8 cellular contexts compared by ENCODE assay signal in the genomic region with DNA sequence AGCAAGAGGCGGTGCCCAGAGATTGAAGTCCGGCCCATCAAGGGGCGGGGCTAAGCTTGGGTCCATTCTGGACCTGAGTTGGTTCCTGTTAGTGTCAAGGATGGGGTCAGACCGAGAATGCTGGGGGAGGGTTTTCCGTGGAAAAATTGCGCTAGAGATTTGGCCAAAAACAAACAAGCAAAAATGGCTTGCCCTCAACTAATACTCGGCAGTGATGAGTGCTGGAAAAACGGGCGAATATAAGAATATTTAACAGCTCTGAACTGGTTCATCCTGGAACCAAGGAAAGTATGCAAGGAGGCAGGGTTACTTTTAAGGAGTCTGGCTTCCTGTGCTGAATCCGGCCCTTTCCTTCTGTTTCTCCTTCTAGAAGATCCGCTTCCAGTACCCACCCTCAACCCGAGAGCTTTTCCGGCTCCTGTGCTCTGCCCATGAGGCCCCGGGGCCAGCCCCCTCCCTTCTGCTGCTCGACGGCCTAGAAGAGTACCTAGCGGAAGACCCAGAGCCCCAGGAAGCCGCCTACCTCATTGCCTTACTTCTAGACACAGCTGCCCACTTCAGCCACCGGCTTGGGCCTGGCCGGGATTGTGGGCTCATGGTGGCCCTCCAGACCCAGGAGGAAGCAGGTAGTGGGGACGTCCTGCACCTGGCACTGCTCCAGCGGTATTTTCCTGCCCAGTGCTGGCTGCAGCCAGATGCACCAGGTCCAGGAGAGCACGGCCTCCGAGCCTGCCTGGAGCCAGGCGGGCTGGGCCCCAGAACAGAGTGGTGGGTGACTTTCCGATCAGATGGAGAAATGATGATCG. TPM values are rescaled to one million over a fixed set of nuclear protein-coding genes. Genes with fewer than 3 reads are reported as not detected.
A peak's percentile ranks its signal among the peaks of the same experiment; 100 is the strongest.
DNase-seq lines count a peak whose midpoint lies in the region; ATAC-seq and TF ChIP-seq lines count a peak whose summit lies in the region.

No MANE protein-coding gene starts in this region.

- H3K9me3 Mint-ChIP-seq in stimulated activated effector memory CD8-positive, alpha-beta T cell treated with anti-CD3 and anti-CD28 coated beads, Interleukin-12 subunit alpha, Interleukin-12 subunit beta, amount 100 ng/mL, for 72 hours, result no peaks in the 10 kb centered on the region

- peaks cover 44% of the 10 kb centered on the region for H3K36me3 Mint-ChIP-seq in stimulated activated effector memory CD8-positive, alpha-beta T cell treated with anti-CD3 and anti-CD28 coated beads, Interleukin-12 subunit alpha, Interleukin-12 subunit beta, amount 100 ng/mL, for 72 hours

- 11 to 14% methylated on average over 25 to 27 of the region's 27 CpGs for WGBS in lower leg skin, 2 donors

- intact Hi-C loops in lower leg skin (cut with DNase I; ENCODE audit: low total_unique reads), result no loop called here

- H3K4me3 ChIP-seq in GM12865 (ENCODE audit: low read depth, low read length), result peak overlapping the region; percentile 82
- peak overlapping the region; percentile 19 for H3K4me3 ChIP-seq in lower leg skin (ENCODE audit: low read depth, poor library complexity, severe bottlenecking)

- H3K4me3 Mint-ChIP-seq in stimulated activated effector memory CD8-positive, alpha-beta T cell treated with anti-CD3 and anti-CD28 coated beads, Interleukin-12 subunit alpha, Interleukin-12 subunit beta, amount 100 ng/mL, for 72 hours, result no peak overlapping the region

- no peak for TF ChIP-seq POLR2A in lower leg skin (IDR thresholded peaks at IDR 0.05)

- peaks cover 38% of the 10 kb centered on the region for H3K4me1 Mint-ChIP-seq in stimulated activated effector memory CD8-positive, alpha-beta T cell treated with anti-CD3 and anti-CD28 coated beads, Interleukin-12 subunit alpha, Interleukin-12 subunit beta, amount 100 ng/mL, for 72 hours

- H3K27ac Mint-ChIP-seq in stimulated activated effector memory CD8-positive, alpha-beta T cell treated with anti-CD3 and anti-CD28 coated beads, Interleukin-12 subunit alpha, Interleukin-12 subunit beta, amount 100 ng/mL, for 72 hours, result no peak overlapping the region

- TF ChIP-seq CTCF in GM12865 (IDR thresholded peaks at IDR 0.05; ENCODE audit: insufficient read depth, low read depth, low read length, missing control alignments) (no peak), lower leg skin (IDR thresholded peaks at IDR 0.05) (no peak)

- DNase-seq in GM12865 (ENCODE audit: low read depth) (peak; percentile 88), NAMALWA (ENCODE audit: low spot score) (peak; percentile 83), cerebellar cortex (ENCODE audit: low spot score) (peak; percentile 70), lower leg skin (ENCODE audit: low spot score in 2 of 2) (peak; percentile 48 to 91), NCI-H1930 (lab: John Stamatoyannopoulos, UW) (no peak)
- DNase-seq in activated CD4-positive, CD25-positive, alpha-beta regulatory T cell (lab: John Stamatoyannopoulos, UW), result peak in 3 of 4 experiments; percentile 32 to 73 (median 66)
- DNase-seq in stimulated activated effector memory CD8-positive, alpha-beta T cell treated with anti-CD3 and anti-CD28 coated beads, Interleukin-12 subunit alpha, Interleukin-12 subunit beta, amount 100 ng/mL, for 72 hours (ENCODE audit: low spot score in 2 of 2), result peak; percentile 44 to 83

- peak; percentile 54 for ATAC-seq in stimulated activated effector memory CD8-positive, alpha-beta T cell treated with anti-CD3 and anti-CD28 coated beads, Interleukin-12 subunit alpha, Interleukin-12 subunit beta, amount 100 ng/mL, for 72 hours
- ATAC-seq in GM18867 (IDR thresholded peaks at IDR 0.05; ENCODE audit: unreplicated experiment), result no peak

RNA-seq across cellular contexts. Expression of a gene that starts 0.9 kb away (rescaled TPM):
- 1 to 10 TPM; 2.1 to 3.3 (median 2.3) TPM for total RNA-seq in lower leg skin

RNA-seq across cellular contexts. Expression of a gene that starts 8.8 kb away (rescaled TPM):
- total RNA-seq in lower leg skin, result 1 to 10 TPM; 1.3 to 2.9 (median 2.5) TPM

RNA-seq across cellular contexts. Expression of a gene that starts 20.1 kb away (rescaled TPM):
- 10 to 100 TPM; 18.6 to 40.6 (median 29.8) TPM for total RNA-seq in lower leg skin

RNA-seq across cellular contexts. Expression of a gene that starts 29.0 kb away (rescaled TPM):
- 10 to 100 TPM in 2 of 4 donors, 1 to 10 TPM in 2; 8.4 to 20.1 (median 10.4) TPM for total RNA-seq in lower leg skin

RNA-seq across cellular contexts. Expression of a gene that starts 29.3 kb away (rescaled TPM):
- 100 to 1,000 TPM; 177 to 222 (median 208) TPM for total RNA-seq in lower leg skin

Comparison
In these comparisons a context has a peak if more than half of its experiments do, and no peak if none do; other contexts are left out.
1. DNase-seq: peak in GM12865 (single experiment), NAMALWA (single experiment), activated CD4-positive, CD25-positive, alpha-beta regulatory T cell (3 of 4), cerebellar cortex (single experiment), lower leg skin (2 of 2) and stimulated activated effector memory CD8-positive, alpha-beta T cell treated with anti-CD3 and anti-CD28 coated beads, Interleukin-12 subunit alpha, Interleukin-12 subunit beta, amount 100 ng/mL, for 72 hours (2 of 2); none in NCI-H1930 (0 of 2).